In the genomic region with DNA sequence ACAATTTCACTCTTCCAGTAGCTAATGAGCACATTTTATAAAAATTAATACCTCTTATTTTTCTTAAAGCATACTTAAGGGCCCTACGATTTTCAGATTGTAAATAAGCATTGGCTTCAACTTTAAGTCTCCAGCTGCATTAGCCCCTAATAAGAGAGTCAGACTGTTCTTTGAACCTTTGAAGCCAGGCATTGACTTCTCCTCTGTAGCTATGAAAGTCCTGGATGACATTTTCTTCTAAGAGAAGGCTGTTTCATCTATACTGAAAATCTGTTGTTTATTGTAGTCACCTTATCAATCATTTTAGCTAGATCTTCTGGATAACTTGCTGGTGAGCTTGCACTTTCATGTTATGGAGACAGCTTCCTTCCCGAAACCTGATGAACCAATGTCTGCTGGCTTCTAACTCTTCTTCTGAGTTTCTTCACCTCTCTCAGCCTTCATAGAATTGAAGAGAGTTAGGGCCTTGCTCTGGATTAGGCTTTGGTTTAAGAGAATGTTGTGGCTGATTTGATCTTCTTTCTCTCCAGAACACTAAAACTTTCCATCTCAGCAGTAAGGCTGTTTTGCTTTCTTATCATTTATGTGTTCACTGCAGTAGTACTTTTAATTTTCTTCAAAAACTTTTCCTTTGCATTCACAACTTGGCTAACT, we compare ENCODE assay signal across 2 cellular contexts.
TF ChIP-seq lines count a peak whose summit lies in the region.

No MANE protein-coding gene starts in this region.

TF ChIP-seq in IMR-90, 13 proteins besides CTCF, POLR2A, EP300 and RAD21 (continued from another document):
- TF ChIP-seq MAFK (IDR thresholded peaks at IDR 0.05; ENCODE audit: low read depth, low read length), result no peak
- TF ChIP-seq, protein P1, sequence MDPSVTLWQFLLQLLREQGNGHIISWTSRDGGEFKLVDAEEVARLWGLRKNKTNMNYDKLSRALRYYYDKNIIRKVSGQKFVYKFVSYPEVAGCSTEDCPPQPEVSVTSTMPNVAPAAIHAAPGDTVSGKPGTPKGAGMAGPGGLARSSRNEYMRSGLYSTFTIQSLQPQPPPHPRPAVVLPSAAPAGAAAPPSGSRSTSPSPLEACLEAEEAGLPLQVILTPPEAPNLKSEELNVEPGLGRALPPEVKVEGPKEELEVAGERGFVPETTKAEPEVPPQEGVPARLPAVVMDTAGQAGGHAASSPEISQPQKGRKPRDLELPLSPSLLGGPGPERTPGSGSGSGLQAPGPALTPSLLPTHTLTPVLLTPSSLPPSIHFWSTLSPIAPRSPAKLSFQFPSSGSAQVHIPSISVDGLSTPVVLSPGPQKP (IDR thresholded peaks at IDR 0.05; ENCODE audit: borderline replicate concordance, low read depth, low read length), result no peak
- no peak for TF ChIP-seq FOS (IDR thresholded peaks at IDR 0.05; ENCODE audit: low read depth, low read length)
- no peak for TF ChIP-seq CEBPB (IDR thresholded peaks at IDR 0.05; ENCODE audit: low read depth, low read length)
- TF ChIP-seq SMC3 (IDR thresholded peaks at IDR 0.05; ENCODE audit: low read depth, low read length), result no peak
- TF ChIP-seq, protein P2, sequence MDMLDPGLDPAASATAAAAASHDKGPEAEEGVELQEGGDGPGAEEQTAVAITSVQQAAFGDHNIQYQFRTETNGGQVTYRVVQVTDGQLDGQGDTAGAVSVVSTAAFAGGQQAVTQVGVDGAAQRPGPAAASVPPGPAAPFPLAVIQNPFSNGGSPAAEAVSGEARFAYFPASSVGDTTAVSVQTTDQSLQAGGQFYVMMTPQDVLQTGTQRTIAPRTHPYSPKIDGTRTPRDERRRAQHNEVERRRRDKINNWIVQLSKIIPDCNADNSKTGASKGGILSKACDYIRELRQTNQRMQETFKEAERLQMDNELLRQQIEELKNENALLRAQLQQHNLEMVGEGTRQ (IDR thresholded peaks at IDR 0.05; ENCODE audit: low read depth, low read length), result no peak
TF ChIP-seq in IMR-90: peak in this region for 0.

TF ChIP-seq in liver, 16 proteins besides CTCF, POLR2A, EP300 and RAD21:
- TF ChIP-seq, protein P3, sequence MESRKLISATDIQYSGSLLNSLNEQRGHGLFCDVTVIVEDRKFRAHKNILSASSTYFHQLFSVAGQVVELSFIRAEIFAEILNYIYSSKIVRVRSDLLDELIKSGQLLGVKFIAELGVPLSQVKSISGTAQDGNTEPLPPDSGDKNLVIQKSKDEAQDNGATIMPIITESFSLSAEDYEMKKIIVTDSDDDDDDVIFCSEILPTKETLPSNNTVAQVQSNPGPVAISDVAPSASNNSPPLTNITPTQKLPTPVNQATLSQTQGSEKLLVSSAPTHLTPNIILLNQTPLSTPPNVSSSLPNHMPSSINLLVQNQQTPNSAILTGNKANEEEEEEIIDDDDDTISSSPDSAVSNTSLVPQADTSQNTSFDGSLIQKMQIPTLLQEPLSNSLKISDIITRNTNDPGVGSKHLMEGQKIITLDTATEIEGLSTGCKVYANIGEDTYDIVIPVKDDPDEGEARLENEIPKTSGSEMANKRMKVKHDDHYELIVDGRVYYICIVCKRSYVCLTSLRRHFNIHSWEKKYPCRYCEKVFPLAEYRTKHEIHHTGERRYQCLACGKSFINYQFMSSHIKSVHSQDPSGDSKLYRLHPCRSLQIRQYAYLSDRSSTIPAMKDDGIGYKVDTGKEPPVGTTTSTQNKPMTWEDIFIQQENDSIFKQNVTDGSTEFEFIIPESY (IDR thresholded peaks at IDR 0.05), result no peak
- TF ChIP-seq, protein P4, sequence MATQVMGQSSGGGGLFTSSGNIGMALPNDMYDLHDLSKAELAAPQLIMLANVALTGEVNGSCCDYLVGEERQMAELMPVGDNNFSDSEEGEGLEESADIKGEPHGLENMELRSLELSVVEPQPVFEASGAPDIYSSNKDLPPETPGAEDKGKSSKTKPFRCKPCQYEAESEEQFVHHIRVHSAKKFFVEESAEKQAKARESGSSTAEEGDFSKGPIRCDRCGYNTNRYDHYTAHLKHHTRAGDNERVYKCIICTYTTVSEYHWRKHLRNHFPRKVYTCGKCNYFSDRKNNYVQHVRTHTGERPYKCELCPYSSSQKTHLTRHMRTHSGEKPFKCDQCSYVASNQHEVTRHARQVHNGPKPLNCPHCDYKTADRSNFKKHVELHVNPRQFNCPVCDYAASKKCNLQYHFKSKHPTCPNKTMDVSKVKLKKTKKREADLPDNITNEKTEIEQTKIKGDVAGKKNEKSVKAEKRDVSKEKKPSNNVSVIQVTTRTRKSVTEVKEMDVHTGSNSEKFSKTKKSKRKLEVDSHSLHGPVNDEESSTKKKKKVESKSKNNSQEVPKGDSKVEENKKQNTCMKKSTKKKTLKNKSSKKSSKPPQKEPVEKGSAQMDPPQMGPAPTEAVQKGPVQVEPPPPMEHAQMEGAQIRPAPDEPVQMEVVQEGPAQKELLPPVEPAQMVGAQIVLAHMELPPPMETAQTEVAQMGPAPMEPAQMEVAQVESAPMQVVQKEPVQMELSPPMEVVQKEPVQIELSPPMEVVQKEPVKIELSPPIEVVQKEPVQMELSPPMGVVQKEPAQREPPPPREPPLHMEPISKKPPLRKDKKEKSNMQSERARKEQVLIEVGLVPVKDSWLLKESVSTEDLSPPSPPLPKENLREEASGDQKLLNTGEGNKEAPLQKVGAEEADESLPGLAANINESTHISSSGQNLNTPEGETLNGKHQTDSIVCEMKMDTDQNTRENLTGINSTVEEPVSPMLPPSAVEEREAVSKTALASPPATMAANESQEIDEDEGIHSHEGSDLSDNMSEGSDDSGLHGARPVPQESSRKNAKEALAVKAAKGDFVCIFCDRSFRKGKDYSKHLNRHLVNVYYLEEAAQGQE (IDR thresholded peaks at IDR 0.05), result no peak
- TF ChIP-seq YY1 (IDR thresholded peaks at IDR 0.05), result no peak
- TF ChIP-seq FOXA1 (IDR thresholded peaks at IDR 0.05), result no peak
- TF ChIP-seq, protein P5, sequence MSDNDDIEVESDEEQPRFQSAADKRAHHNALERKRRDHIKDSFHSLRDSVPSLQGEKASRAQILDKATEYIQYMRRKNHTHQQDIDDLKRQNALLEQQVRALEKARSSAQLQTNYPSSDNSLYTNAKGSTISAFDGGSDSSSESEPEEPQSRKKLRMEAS (IDR thresholded peaks at IDR 0.05), result no peak
- TF ChIP-seq SP1 (IDR thresholded peaks at IDR 0.05), result no peak
- TF ChIP-seq FOXA2 (IDR thresholded peaks at IDR 0.05), result no peak
- no peak for TF ChIP-seq ATF3 (IDR thresholded peaks at IDR 0.05)
- no peak for TF ChIP-seq GABPA (IDR thresholded peaks at IDR 0.05 in 1 of 2, conservative IDR thresholded peaks at IDR 0.05 in 1 of 2)
- TF ChIP-seq HNF4A (conservative IDR thresholded peaks at IDR 0.05), result no peak
- no peak for TF ChIP-seq TAF1 (conservative IDR thresholded peaks at IDR 0.05)
- no peak for TF ChIP-seq EGR1 (IDR thresholded peaks at IDR 0.05; ENCODE audit: low read depth in 2 of 2)
